1 cellular context compared by ENCODE assay signal in the genomic region with DNA sequence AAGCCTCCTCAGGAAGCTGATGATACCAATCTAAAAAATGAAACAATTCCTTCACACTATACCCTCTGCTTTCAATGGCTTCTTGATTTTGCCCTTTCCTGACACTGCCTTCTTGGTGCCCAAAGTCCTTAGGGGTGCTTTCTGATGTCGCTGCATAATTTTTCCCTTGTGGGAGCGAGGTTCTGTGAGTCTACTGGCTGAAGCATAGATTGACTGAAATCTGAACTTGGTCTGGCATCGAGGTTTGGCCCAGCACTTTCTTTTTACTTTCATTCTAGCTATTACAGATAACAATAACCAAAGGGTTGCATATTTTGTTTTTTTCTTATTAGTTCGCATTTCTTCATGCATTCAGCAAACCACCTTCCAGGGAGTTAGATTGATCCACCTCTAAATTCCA.
TF ChIP-seq lines count a peak whose summit lies in the region.

No MANE protein-coding gene starts in this region.

TF ChIP-seq in GM23338, 12 proteins besides CTCF, POLR2A, EP300 and RAD21 (continued from another document):
- TF ChIP-seq, protein P1, sequence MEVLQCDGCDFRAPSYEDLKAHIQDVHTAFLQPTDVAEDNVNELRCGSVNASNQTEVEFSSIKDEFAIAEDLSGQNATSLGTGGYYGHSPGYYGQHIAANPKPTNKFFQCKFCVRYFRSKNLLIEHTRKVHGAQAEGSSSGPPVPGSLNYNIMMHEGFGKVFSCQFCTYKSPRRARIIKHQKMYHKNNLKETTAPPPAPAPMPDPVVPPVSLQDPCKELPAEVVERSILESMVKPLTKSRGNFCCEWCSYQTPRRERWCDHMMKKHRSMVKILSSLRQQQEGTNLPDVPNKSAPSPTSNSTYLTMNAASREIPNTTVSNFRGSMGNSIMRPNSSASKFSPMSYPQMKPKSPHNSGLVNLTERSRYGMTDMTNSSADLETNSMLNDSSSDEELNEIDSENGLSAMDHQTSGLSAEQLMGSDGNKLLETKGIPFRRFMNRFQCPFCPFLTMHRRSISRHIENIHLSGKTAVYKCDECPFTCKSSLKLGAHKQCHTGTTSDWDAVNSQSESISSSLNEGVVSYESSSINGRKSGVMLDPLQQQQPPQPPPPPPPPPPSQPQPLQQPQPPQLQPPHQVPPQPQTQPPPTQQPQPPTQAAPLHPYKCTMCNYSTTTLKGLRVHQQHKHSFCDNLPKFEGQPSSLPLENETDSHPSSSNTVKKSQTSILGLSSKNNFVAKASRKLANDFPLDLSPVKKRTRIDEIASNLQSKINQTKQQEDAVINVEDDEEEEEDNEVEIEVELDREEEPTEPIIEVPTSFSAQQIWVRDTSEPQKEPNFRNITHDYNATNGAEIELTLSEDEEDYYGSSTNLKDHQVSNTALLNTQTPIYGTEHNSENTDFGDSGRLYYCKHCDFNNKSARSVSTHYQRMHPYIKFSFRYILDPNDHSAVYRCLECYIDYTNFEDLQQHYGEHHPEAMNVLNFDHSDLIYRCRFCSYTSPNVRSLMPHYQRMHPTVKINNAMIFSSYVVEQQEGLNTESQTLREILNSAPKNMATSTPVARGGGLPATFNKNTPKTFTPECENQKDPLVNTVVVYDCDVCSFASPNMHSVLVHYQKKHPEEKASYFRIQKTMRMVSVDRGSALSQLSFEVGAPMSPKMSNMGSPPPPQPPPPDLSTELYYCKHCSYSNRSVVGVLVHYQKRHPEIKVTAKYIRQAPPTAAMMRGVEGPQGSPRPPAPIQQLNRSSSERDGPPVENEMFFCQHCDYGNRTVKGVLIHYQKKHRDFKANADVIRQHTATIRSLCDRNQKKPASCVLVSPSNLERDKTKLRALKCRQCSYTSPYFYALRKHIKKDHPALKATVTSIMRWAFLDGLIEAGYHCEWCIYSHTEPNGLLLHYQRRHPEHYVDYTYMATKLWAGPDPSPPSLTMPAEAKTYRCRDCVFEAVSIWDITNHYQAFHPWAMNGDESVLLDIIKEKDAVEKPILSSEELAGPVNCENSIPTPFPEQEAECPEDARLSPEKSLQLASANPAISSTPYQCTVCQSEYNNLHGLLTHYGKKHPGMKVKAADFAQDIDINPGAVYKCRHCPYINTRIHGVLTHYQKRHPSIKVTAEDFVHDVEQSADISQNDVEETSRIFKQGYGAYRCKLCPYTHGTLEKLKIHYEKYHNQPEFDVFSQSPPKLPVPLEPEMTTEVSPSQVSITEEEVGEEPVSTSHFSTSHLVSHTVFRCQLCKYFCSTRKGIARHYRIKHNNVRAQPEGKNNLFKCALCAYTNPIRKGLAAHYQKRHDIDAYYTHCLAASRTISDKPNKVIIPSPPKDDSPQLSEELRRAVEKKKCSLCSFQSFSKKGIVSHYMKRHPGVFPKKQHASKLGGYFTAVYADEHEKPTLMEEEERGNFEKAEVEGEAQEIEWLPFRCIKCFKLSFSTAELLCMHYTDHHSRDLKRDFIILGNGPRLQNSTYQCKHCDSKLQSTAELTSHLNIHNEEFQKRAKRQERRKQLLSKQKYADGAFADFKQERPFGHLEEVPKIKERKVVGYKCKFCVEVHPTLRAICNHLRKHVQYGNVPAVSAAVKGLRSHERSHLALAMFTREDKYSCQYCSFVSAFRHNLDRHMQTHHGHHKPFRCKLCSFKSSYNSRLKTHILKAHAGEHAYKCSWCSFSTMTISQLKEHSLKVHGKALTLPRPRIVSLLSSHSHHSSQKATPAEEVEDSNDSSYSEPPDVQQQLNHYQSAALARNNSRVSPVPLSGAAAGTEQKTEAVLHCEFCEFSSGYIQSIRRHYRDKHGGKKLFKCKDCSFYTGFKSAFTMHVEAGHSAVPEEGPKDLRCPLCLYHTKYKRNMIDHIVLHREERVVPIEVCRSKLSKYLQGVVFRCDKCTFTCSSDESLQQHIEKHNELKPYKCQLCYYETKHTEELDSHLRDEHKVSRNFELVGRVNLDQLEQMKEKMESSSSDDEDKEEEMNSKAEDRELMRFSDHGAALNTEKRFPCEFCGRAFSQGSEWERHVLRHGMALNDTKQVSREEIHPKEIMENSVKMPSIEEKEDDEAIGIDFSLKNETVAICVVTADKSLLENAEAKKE (CRISPR knock-in tag; IDR thresholded peaks at IDR 0.05), result no peak
- TF ChIP-seq STAT1 (IDR thresholded peaks at IDR 0.05; ENCODE audit: unreplicated experiment) (no peak), NANOG (IDR thresholded peaks at IDR 0.05; ENCODE audit: borderline replicate concordance) (no peak), CREB1 (CRISPR knock-in tag; IDR thresholded peaks at IDR 0.05; ENCODE audit: low read depth) (no peak)
TF ChIP-seq in GM23338: peak in this region for 0.
